Comparison of ENCODE assay signal across 17 cellular contexts in genomic region chr1:31515061-31515775, GRCh38.
DNase-seq lines count a peak whose midpoint lies in the region; ATAC-seq, FAIRE-seq and TF ChIP-seq lines count a peak whose summit lies in the region.
"Had no signal": no experiment of that assay in that cellular context is flagged by ENCODE, and none has a peak within 500 bp of the region (broad histone marks: within the 10 kb centered on the region; RNA-seq: fewer than 3 reads in every experiment).

No MANE protein-coding gene starts in this region.

- H3K18ac ChIP-seq in neuronal stem cell (ENCODE audit: low read length) = no peak overlapping the region

- H4K91ac ChIP-seq in neuronal stem cell (ENCODE audit: low read depth, low read length, poor library complexity) = no peak overlapping the region

- no peak overlapping the region for H3K4me2 ChIP-seq in neuronal stem cell (ENCODE audit: insufficient read depth, low read length, poor library complexity, severe bottlenecking)

- peak overlapping the region; percentile 61 to 73 for H3K27ac ChIP-seq in breast epithelium
- no peak overlapping the region for H3K27ac ChIP-seq in neuronal stem cell (replicated peaks; ENCODE audit: low read length)

- no peak overlapping the region for H2BK120ac ChIP-seq in neuronal stem cell (ENCODE audit: low read depth, low read length)

- H3K9ac ChIP-seq in neuronal stem cell (ENCODE audit: low read depth, low read length, poor library complexity) = no peak overlapping the region

- no peak for TF ChIP-seq POLR2A in breast epithelium (IDR thresholded peaks at IDR 0.05)

- no peak for DNase-seq in breast epithelium (ENCODE audit: low spot score in 2 of 2)
- no peak for DNase-seq in MCF 10A (ENCODE audit: unreplicated experiment)
- peak; percentile 11 for DNase-seq in fibroblast of the aortic adventitia (ENCODE audit: low read depth)
- DNase-seq in neuronal stem cell (ENCODE audit: low spot score) = no peak
- DNase-seq in C1 segment of cervical spinal cord (lab: John Stamatoyannopoulos, UW) = no peak
- DNase-seq in frontal cortex (ENCODE audit: low spot score in 2 of 2) = no peak
- DNase-seq in SKM-1 (lab: John Stamatoyannopoulos, UW; ENCODE audit: unreplicated experiment) = no peak
- DNase-seq: CD4-positive, CD25-positive, alpha-beta regulatory T cell; COR-L47; GDM1; H9; KBM-7; NCI-H1694 treated with DMSO at 0.1 percent for 48 hours; NCI-H748 treated with DMSO at 0.1 percent for 48 hours; SHP77 treated with DMSO at 0.1 percent for 48 hours had no signal

- no peak overlapping the region for H3K23ac ChIP-seq in neuronal stem cell (ENCODE audit: low read depth, low read length, poor library complexity)

- no peak overlapping the region for H3K14ac ChIP-seq in neuronal stem cell (ENCODE audit: low read length)

- no peak for ATAC-seq in HG02678 (IDR thresholded peaks at IDR 0.05; ENCODE audit: unreplicated experiment)

- no peaks in the 10 kb centered on the region for H3K9me3 Mint-ChIP-seq in MCF 10A (ENCODE audit: unreplicated experiment)
- H3K9me3 Mint-ChIP-seq: H9 had no signal

- no peaks in the 10 kb centered on the region for H3K79me1 ChIP-seq in neuronal stem cell (ENCODE audit: low read depth, low read length)

- H3K4me1 ChIP-seq in breast epithelium (no peaks in the 10 kb centered on the region), neuronal stem cell (ENCODE audit: control insufficient read depth in 2 of 2, insufficient read depth in 1 of 2, low read depth in 1 of 2, low read length in 2 of 2) (no peaks in the 10 kb centered on the region)

- H2BK12ac ChIP-seq in neuronal stem cell (ENCODE audit: low read length) = no peak overlapping the region

- TF ChIP-seq CTCF in breast epithelium (IDR thresholded peaks at IDR 0.05) = no peak
- no peak for TF ChIP-seq CTCF in MCF 10A (IDR thresholded peaks at IDR 0.05; ENCODE audit: unreplicated experiment)
- TF ChIP-seq CTCF in fibroblast of the aortic adventitia (IDR thresholded peaks at IDR 0.05; ENCODE audit: insufficient read depth, low read length) = no peak

- H3K36me3 Mint-ChIP-seq in MCF 10A (ENCODE audit: insufficient read depth, unreplicated experiment) = peaks cover 5% of the 10 kb centered on the region
- H3K36me3 Mint-ChIP-seq: CD4-positive, CD25-positive, alpha-beta regulatory T cell had no signal

- no peaks in the 10 kb centered on the region for H3K27me3 Mint-ChIP-seq in MCF 10A (ENCODE audit: insufficient read depth, unreplicated experiment)

- H3K4me3 Mint-ChIP-seq in MCF 10A (ENCODE audit: unreplicated experiment) = no peak overlapping the region
- H3K4me3 Mint-ChIP-seq: B cell; CD4-positive, CD25-positive, alpha-beta regulatory T cell; H9 had no signal

- peak overlapping the region; percentile 57 for H2AFZ ChIP-seq in neuronal stem cell (ENCODE audit: low read length)

- H3K9me3 ChIP-seq in breast epithelium (peaks cover 0 to 6% of the 10 kb centered on the region in 2 donors), neuronal stem cell (replicated peaks in 1 of 2; ENCODE audit: control insufficient read depth in 2 of 2, insufficient read depth in 1 of 2, low read depth in 1 of 2, low read length in 2 of 2) (no peaks in the 10 kb centered on the region)

- no peak overlapping the region for H2BK5ac ChIP-seq in neuronal stem cell (ENCODE audit: low read length)

- no CpG with 5 or more reads among the region's 7 CpGs for WGBS in neuronal stem cell (ENCODE audit: extremely low coverage in 2 of 2, insufficient read length in 2 of 2, insufficient replicate concordance in 1 of 2), 2 donors

- H3K36me3 ChIP-seq in breast epithelium (no peaks in the 10 kb centered on the region), neuronal stem cell (replicated peaks in 1 of 2; ENCODE audit: control insufficient read depth in 2 of 2, insufficient read depth in 2 of 2, low read length in 2 of 2) (no peaks in the 10 kb centered on the region)

- H3K4me1 Mint-ChIP-seq in MCF 10A (ENCODE audit: insufficient read depth, unreplicated experiment) = peaks cover 18% of the 10 kb centered on the region
- H3K4me1 Mint-ChIP-seq: B cell; CD4-positive, CD25-positive, alpha-beta regulatory T cell had no signal

- intact Hi-C loops in breast epithelium (cut with DNase I; ENCODE audit: low total_unique reads) (no loop called here), MCF 10A (cut with micrococcal nuclease) (no loop called here)

- no peak overlapping the region for H3K4me3 ChIP-seq in breast epithelium
- H3K4me3 ChIP-seq in fibroblast of the aortic adventitia (ENCODE audit: low read depth, low read length) = no peak overlapping the region
- H3K4me3 ChIP-seq in neuronal stem cell (ENCODE audit: low read length in 2 of 2) = peak overlapping the region in 1 of 2 donors; percentile 45

- no peak overlapping the region for H2BK15ac ChIP-seq in neuronal stem cell (ENCODE audit: low read length)

- no peaks in the 10 kb centered on the region for H3K27me3 ChIP-seq in breast epithelium
- H3K27me3 ChIP-seq in neuronal stem cell (ENCODE audit: control insufficient read depth in 3 of 3, insufficient read depth in 3 of 3, low read depth in 1 of 3, low read length in 3 of 3) = no peaks in the 10 kb centered on the region

- CTCF ChIA-PET in MCF 10A (lab: Yijun Ruan, JAX) = interaction anchor here (0.5 to 0.6 kb wide), 3 partner anchors 16 to 1329 kb away, joined by 3 to 4 read pairs (median 4); no protein-coding TSS in a partner anchor

- H3K27ac Mint-ChIP-seq in MCF 10A (ENCODE audit: low read depth, unreplicated experiment) = no peak overlapping the region
- H3K27ac Mint-ChIP-seq: B cell had no signal

- POLR2A ChIA-PET in MCF 10A (lab: Yijun Ruan, JAX) = interaction anchor here (0.8 kb wide), 1 partner anchor 9 kb away, joined by 4 read pairs; no protein-coding TSS in a partner anchor

- H4K8ac ChIP-seq in neuronal stem cell (ENCODE audit: low read depth, low read length) = no peak overlapping the region

- no peak overlapping the region for H3K4ac ChIP-seq in neuronal stem cell (ENCODE audit: low read length)

- BruUV-seq in MCF 10A (replicated peaks; lab: Mats Ljungman, UMichigan) = no TSS peak

- no peak overlapping the region for H2AK5ac ChIP-seq in neuronal stem cell (ENCODE audit: low read depth, low read length)

- FAIRE-seq in frontal cortex (lab: Jason Lieb, UNC) = no peak
